In the genomic region with DNA sequence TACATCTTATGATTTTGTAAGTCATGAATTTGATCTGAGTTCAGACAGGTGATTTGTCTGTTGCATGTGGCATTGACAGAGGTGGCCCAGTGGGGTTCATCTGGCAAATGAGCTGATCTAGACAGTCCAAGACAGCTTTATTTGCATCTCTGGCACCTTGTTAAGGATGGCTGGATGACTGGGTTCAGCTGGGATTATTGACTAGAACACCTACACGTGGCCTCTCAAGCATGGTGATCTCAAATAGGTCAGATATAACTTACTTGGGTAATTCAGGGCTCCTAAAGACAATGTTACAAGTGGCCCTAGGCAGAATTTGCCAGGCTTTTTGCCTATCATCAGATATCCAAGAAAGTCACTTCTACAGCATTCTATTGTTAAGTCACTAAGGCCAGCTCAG, we compare ENCODE assay signal across 29 cellular contexts. TPM values are rescaled to one million over a fixed set of nuclear protein-coding genes. Genes with fewer than 3 reads are reported as not detected.
DNase-seq lines count a peak whose midpoint lies in the region; ATAC-seq, FAIRE-seq and TF ChIP-seq lines count a peak whose summit lies in the region.
"Had no signal": no experiment of that assay in that cellular context is flagged by ENCODE, and none has a peak within 500 bp of the region (broad histone marks: within the 10 kb centered on the region; RNA-seq: fewer than 3 reads in every experiment).

No MANE protein-coding gene starts in this region.

- H3K36me3 Mint-ChIP-seq in chondrocyte (ENCODE audit: low read depth) = no peaks in the 10 kb centered on the region
- H3K36me3 Mint-ChIP-seq: activated naive CD8-positive, alpha-beta T cell treated with anti-CD3 and anti-CD28 coated beads, Interleukin-2, amount 10 ng/mL, durations not matched to agents 7 days and 5 days; natural killer cell treated with Interleukin-12 subunit alpha and Interleukin-12 subunit beta and Interleukin-15 and Interleukin-18, amount 100 ng/mL, for 72 hours had no signal

- H3K36me3 ChIP-seq in IMR-90 (ENCODE audit: control insufficient read depth, insufficient read depth, low read length) = no peaks in the 10 kb centered on the region
- H3K36me3 ChIP-seq in osteoblast (ENCODE audit: insufficient read depth, low read length) = no peaks in the 10 kb centered on the region
- H3K36me3 ChIP-seq: lower lobe of right lung had no signal

- 0 out of 4 replicates have a peak, but pooled peaks cover 0 to 4% of the 10 kb centered on the region in 2 experiments for H3K79me1 ChIP-seq in IMR-90 (ENCODE audit: low read depth in 1 of 2, low read length in 2 of 2)

- peak overlapping the region; percentile 67 for H2BK120ac ChIP-seq in IMR-90 (ENCODE audit: low read depth, low read length)

- peak overlapping the region; percentile 7 for H2AK9ac ChIP-seq in IMR-90 (replicated peaks; ENCODE audit: low read depth, low read length, poor library complexity)

- H3K9me3 ChIP-seq in A549 (no peaks in the 10 kb centered on the region), IMR-90 (ENCODE audit: control insufficient read depth, insufficient read depth, low read length) (no peaks in the 10 kb centered on the region), osteoblast (ENCODE audit: low read depth, low read length) (no peaks in the 10 kb centered on the region)
- H3K9me3 ChIP-seq: lower lobe of right lung had no signal

- H3K14ac ChIP-seq in IMR-90 (replicated peaks; ENCODE audit: low read depth, low read length) = 0 out of 2 replicates have a peak overlapping the region, but pooled peaks have one; percentile 48

- no peak for FAIRE-seq in A549 (lab: Jason Lieb, UNC)
- FAIRE-seq: D721Med, GM19239, urothelium cell line had no signal

- no peak overlapping the region for H3K9ac ChIP-seq in IMR-90 (ENCODE audit: low read depth, low read length)
- H3K9ac ChIP-seq: KMS-11 had no signal

- peak overlapping the region; percentile 42 for H3K4ac ChIP-seq in IMR-90 (ENCODE audit: low read depth, low read length)

- peak overlapping the region; percentile 91 for H2BK5ac ChIP-seq in IMR-90 (ENCODE audit: low read depth, low read length, poor library complexity, severe bottlenecking)

- H4K8ac ChIP-seq in IMR-90 (ENCODE audit: low read depth in 2 of 2, low read length in 2 of 2) = peak overlapping the region; percentile 52 to 57; a peak in 3 of 4 replicates

- no peak overlapping the region; the same call in 1 of the 2 replicates for H2AK5ac ChIP-seq in IMR-90 (ENCODE audit: low read depth, low read length)

- no peak overlapping the region for H3K23ac ChIP-seq in IMR-90 (ENCODE audit: low read depth, low read length)

- no peak for TF ChIP-seq CTCF in A549 (IDR thresholded peaks at IDR 0.05)
- no peak for TF ChIP-seq CTCF in IMR-90 (conservative IDR thresholded peaks at IDR 0.05; ENCODE audit: low read depth, low read length)
- no peak for TF ChIP-seq CTCF in chondrocyte (IDR thresholded peaks at IDR 0.05)
- TF ChIP-seq CTCF in osteoblast (IDR thresholded peaks at IDR 0.05; ENCODE audit: extremely low read depth, low read depth, low read length) = no peak

- in situ Hi-C loops in IMR-90 (cut with MboI; ENCODE audit: low sequenced_read_pairs) = no loop called here

- ATAC-seq in A549 (no peak), IMR-90 (ENCODE audit: low read depth) (no peak), HG02885 (IDR thresholded peaks at IDR 0.05; ENCODE audit: poor library complexity, unreplicated experiment) (no peak), HG02981 (IDR thresholded peaks at IDR 0.05; ENCODE audit: unreplicated experiment) (no peak)
- ATAC-seq: lower lobe of right lung; natural killer cell treated with Interleukin-12 subunit alpha and Interleukin-12 subunit beta and Interleukin-15 and Interleukin-18, amount 100 ng/mL, for 72 hours; stimulated activated naive B cell treated with anti-CD40 and anti-IgM and Interleukin-4, amounts not matched to agents 10 μg/mL and 1 μg/mL and 100 μg/mL, for 72 hours had no signal

- DNase-seq in A549 (ENCODE audit: low read depth in 1 of 2, low spot score in 1 of 2) (no peak), IMR-90 (no peak), chondrocyte (ENCODE audit: low spot score) (no peak), osteoblast (ENCODE audit: insufficient read length, low spot score, missing footprints) (no peak), DMS53 treated with DMSO at 0.1 percent for 48 hours (lab: John Stamatoyannopoulos, UW; ENCODE audit: unreplicated experiment) (no peak), activated gamma-delta T cell treated with Interleukin-2 at 50 U/mL for 16 hours (no peak)
- DNase-seq: activated CD4-positive, alpha-beta T cell treated with anti-CD3 and anti-CD28 coated beads for 4 hours; activated effector memory CD4-positive, alpha-beta T cell treated with Interleukin-2 at 50 U/mL for 16 hours; activated naive CD8-positive, alpha-beta T cell treated with anti-CD3 and anti-CD28 coated beads, Interleukin-2, amount 10 ng/mL, durations not matched to agents 7 days and 5 days; CD4-positive, alpha-beta T cell; cerebellar nuclear complex; GOT3; lower lobe of right lung; NCI-H1436 treated with DMSO at 0.1 percent for 48 hours; NCI-H2107; NCI-H345; occipital lobe; stimulated activated naive B cell treated with anti-CD40 and anti-IgM and Interleukin-4, amounts not matched to agents 10 μg/mL and 1 μg/mL and 100 μg/mL, for 72 hours; substantia nigra; T1000 had no signal

- BruUV-seq in IMR-90 (replicated peaks; lab: Mats Ljungman, UMichigan) = no TSS peak

- H3K4me1 Mint-ChIP-seq in chondrocyte (ENCODE audit: low read depth) = peaks cover 39% of the 10 kb centered on the region
- H3K4me1 Mint-ChIP-seq: activated naive CD8-positive, alpha-beta T cell treated with anti-CD3 and anti-CD28 coated beads, Interleukin-2, amount 10 ng/mL, durations not matched to agents 7 days and 5 days; stimulated activated naive B cell treated with anti-CD40 and anti-IgM and Interleukin-4, amounts not matched to agents 10 μg/mL and 1 μg/mL and 100 μg/mL, for 72 hours had no signal

- POLR2A ChIA-PET in A549 (lab: Yijun Ruan, JAX) (no interaction called here), IMR-90 (lab: Charles Lee; ENCODE audit: unreplicated experiment) (no interaction called here)

- peak overlapping the region; percentile 74; the same call in 1 of the 2 replicates for H3K18ac ChIP-seq in IMR-90 (ENCODE audit: low read depth, low read length)

- H3K27me3 Mint-ChIP-seq in chondrocyte (ENCODE audit: low read depth) = no peaks in the 10 kb centered on the region
- H3K27me3 Mint-ChIP-seq: activated naive CD8-positive, alpha-beta T cell treated with anti-CD3 and anti-CD28 coated beads, Interleukin-2, amount 10 ng/mL, durations not matched to agents 7 days and 5 days; CD4-positive, alpha-beta T cell; natural killer cell treated with Interleukin-12 subunit alpha and Interleukin-12 subunit beta and Interleukin-15 and Interleukin-18, amount 100 ng/mL, for 72 hours; stimulated activated naive B cell treated with anti-CD40 and anti-IgM and Interleukin-4, amounts not matched to agents 10 μg/mL and 1 μg/mL and 100 μg/mL, for 72 hours had no signal

- no peaks in the 10 kb centered on the region for H3K79me2 ChIP-seq in osteoblast (ENCODE audit: insufficient read depth, low read length)
- H3K79me2 ChIP-seq: hepatocyte had no signal

- H3K9me1 ChIP-seq in IMR-90 (ENCODE audit: insufficient read depth, low read length) = no peaks in the 10 kb centered on the region

- peak overlapping the region; percentile 48; the same call in 1 of the 2 replicates for H4K5ac ChIP-seq in IMR-90 (ENCODE audit: low read depth, low read length)

- H3K27me3 ChIP-seq in IMR-90 (ENCODE audit: control insufficient read depth, insufficient read depth, low read length) = no peaks in the 10 kb centered on the region
- H3K27me3 ChIP-seq in osteoblast (ENCODE audit: insufficient read depth, low read length) = no peaks in the 10 kb centered on the region
- H3K27me3 ChIP-seq: hepatocyte had no signal

- peak overlapping the region; percentile 74; the same call in 2 of the 3 replicates for H2BK15ac ChIP-seq in IMR-90 (ENCODE audit: low read depth, low read length)

- TF ChIP-seq RAD21 in A549 (conservative IDR thresholded peaks at IDR 0.05 in 1 of 2, IDR thresholded peaks at IDR 0.05 in 1 of 2) (no peak), IMR-90 (IDR thresholded peaks at IDR 0.05; ENCODE audit: low read length) (no peak)

- H3K27ac ChIP-seq in A549 = peak overlapping the region; percentile 52 to 63; a peak in 3 of 6 replicates
- no peak overlapping the region for H3K27ac ChIP-seq in IMR-90 (ENCODE audit: insufficient read depth, low read length)
- peak overlapping the region; percentile 49 for H3K27ac ChIP-seq in osteoblast (ENCODE audit: low read depth, low read length)
- H3K27ac ChIP-seq: hepatocyte, KMS-11, lower lobe of right lung, VCaP had no signal

- TF ChIP-seq POLR2A in A549 (IDR thresholded peaks at IDR 0.05; ENCODE audit: low read length) (no peak), IMR-90 (IDR thresholded peaks at IDR 0.05; ENCODE audit: low read depth, low read length) (no peak)

- CTCF ChIA-PET in A549 (lab: Yijun Ruan, JAX) = no interaction called here
- CTCF ChIA-PET in IMR-90 (lab: Yijun Ruan, JAX) = interaction anchor here (1.0 to 1.2 kb wide), 2 partner anchors 11 to 145 kb away, joined by 3 read pairs; no protein-coding TSS in a partner anchor

- H4K20me1 ChIP-seq in IMR-90 (ENCODE audit: insufficient read depth, low read length) (no peaks in the 10 kb centered on the region), osteoblast (ENCODE audit: insufficient read depth, low read length) (no peaks in the 10 kb centered on the region)

- H2AFZ ChIP-seq in IMR-90 (replicated peaks; ENCODE audit: low read length, poor library complexity) (no peak overlapping the region), osteoblast (ENCODE audit: low read length) (no peak overlapping the region)
- H2AFZ ChIP-seq: hepatocyte had no signal

- intact Hi-C loops in IMR-90 (cut with micrococcal nuclease) = loop anchor here (5.0 to 10.0 kb wide), 2 partner anchors 1004 to 1137 kb away; no protein-coding TSS in a partner anchor

- no peak overlapping the region for H3K4me3 Mint-ChIP-seq in chondrocyte (ENCODE audit: unreplicated experiment)
- H3K4me3 Mint-ChIP-seq: activated naive CD8-positive, alpha-beta T cell treated with anti-CD3 and anti-CD28 coated beads, Interleukin-2, amount 10 ng/mL, durations not matched to agents 7 days and 5 days; CD4-positive, alpha-beta T cell; natural killer cell treated with Interleukin-12 subunit alpha and Interleukin-12 subunit beta and Interleukin-15 and Interleukin-18, amount 100 ng/mL, for 72 hours; stimulated activated naive B cell treated with anti-CD40 and anti-IgM and Interleukin-4, amounts not matched to agents 10 μg/mL and 1 μg/mL and 100 μg/mL, for 72 hours had no signal

- H3K4me1 ChIP-seq in A549 (peaks cover 19% of the 10 kb centered on the region), IMR-90 (ENCODE audit: control insufficient read depth, insufficient read depth, low read length) (no peaks in the 10 kb centered on the region), osteoblast (ENCODE audit: insufficient read depth, low read length) (peaks cover 16% of the 10 kb centered on the region)
- H3K4me1 ChIP-seq: lower lobe of right lung had no signal

- H2BK20ac ChIP-seq in IMR-90 (ENCODE audit: low read depth, low read length) = peak overlapping the region; percentile 44

- H3K4me2 ChIP-seq in A549 (no peak overlapping the region; the same call in 2 of the 3 replicates), IMR-90 (ENCODE audit: low read depth, low read length) (no peak overlapping the region), osteoblast (ENCODE audit: insufficient read depth, low read length) (no peak overlapping the region)
- H3K4me2 ChIP-seq: hepatocyte, KMS-11 had no signal

- dilution Hi-C loops in IMR-90 (cut with HindIII; ENCODE audit: low sequenced_read_pairs, unreplicated experiment) = no loop called here

- 100% methylated on average over 1 of the region's 1 CpG for WGBS in A549 (ENCODE audit: missing lambda C conversion rate)
- no CpG with 5 or more reads among the region's 1 CpG for WGBS in IMR-90 (ENCODE audit: extremely low coverage in 2 of 2, insufficient read length in 1 of 2), 2 experiments

- H3K9me3 Mint-ChIP-seq in chondrocyte (ENCODE audit: low read depth) = no peaks in the 10 kb centered on the region
- H3K9me3 Mint-ChIP-seq: activated naive CD8-positive, alpha-beta T cell treated with anti-CD3 and anti-CD28 coated beads, Interleukin-2, amount 10 ng/mL, durations not matched to agents 7 days and 5 days; CD4-positive, alpha-beta T cell; natural killer cell treated with Interleukin-12 subunit alpha and Interleukin-12 subunit beta and Interleukin-15 and Interleukin-18, amount 100 ng/mL, for 72 hours; stimulated activated naive B cell treated with anti-CD40 and anti-IgM and Interleukin-4, amounts not matched to agents 10 μg/mL and 1 μg/mL and 100 μg/mL, for 72 hours had no signal

- no peak overlapping the region; the same call in 1 of the 2 replicates for H3K56ac ChIP-seq in IMR-90 (ENCODE audit: extremely low read depth, insufficient read depth, low read length)

- H3K27ac Mint-ChIP-seq in chondrocyte (ENCODE audit: unreplicated experiment) = peak overlapping the region; percentile 71
- H3K27ac Mint-ChIP-seq: activated naive CD8-positive, alpha-beta T cell treated with anti-CD3 and anti-CD28 coated beads, Interleukin-2, amount 10 ng/mL, durations not matched to agents 7 days and 5 days; CD4-positive, alpha-beta T cell; natural killer cell treated with Interleukin-12 subunit alpha and Interleukin-12 subunit beta and Interleukin-15 and Interleukin-18, amount 100 ng/mL, for 72 hours; stimulated activated naive B cell treated with anti-CD40 and anti-IgM and Interleukin-4, amounts not matched to agents 10 μg/mL and 1 μg/mL and 100 μg/mL, for 72 hours had no signal

- H4K91ac ChIP-seq in IMR-90 (ENCODE audit: insufficient read depth, low read depth, low read length) = 0 out of 2 replicates have a peak overlapping the region, but pooled peaks have one; percentile 26

- H3K4me3 ChIP-seq in A549 (no peak overlapping the region), IMR-90 (ENCODE audit: insufficient read depth, low read depth, low read length) (no peak overlapping the region), osteoblast (ENCODE audit: insufficient read depth, low read length) (no peak overlapping the region)
- H3K4me3 ChIP-seq: hepatocyte, lower lobe of right lung had no signal

- no peak for TF ChIP-seq EP300 in A549 (IDR thresholded peaks at IDR 0.05)

RNA-seq across cellular contexts. Expression of a gene that starts 48.0 kb away (rescaled TPM):
- polyA plus RNA-seq in A549 (2011; rRNA removed) = 10.7 and 14.1 TPM in 2 replicates
- 2.3 and 2.4 TPM in 2 replicates for polyA plus RNA-seq in A549 (2012; cell fraction: cytosol; rRNA removed)
- polyA plus RNA-seq in A549 (2012; cell fraction: nucleus; rRNA removed) = 1.2 and 2.2 TPM in 2 replicates
- 10.3 to 11.6 TPM (median 10.3 TPM) in 3 replicates for polyA plus RNA-seq in A549 (2017; fragmentation: RNase III; extraction: RNeasy Plus Mini Kit Qiagen cat#74134 plus additional on column Dnase treatment)
- 5.9 and 6.6 TPM in 2 replicates for polyA minus RNA-seq in A549 (2011; rRNA and poly(A)+ RNA removed)
- total RNA-seq in IMR-90 (2012; rRNA removed) = 9.7 and 11.1 TPM in 2 replicates
- polyA plus RNA-seq in IMR-90 (2012; rRNA removed) = 3.2 and 4.6 TPM in 2 replicates
- polyA plus RNA-seq in IMR-90 (2012; cell fraction: cytosol; rRNA removed) = 0.75 and 0.82 TPM in 2 replicates
- 0.61 and 2.5 TPM in 2 replicates for polyA plus RNA-seq in IMR-90 (2012; cell fraction: nucleus; rRNA removed; ENCODE audit: low replicate concordance)
- 23.6 to 33.0 TPM (median 25.6 TPM) in 3 replicates for total RNA-seq in chondrocyte
- total RNA-seq in osteoblast = 9.1 and 10.5 TPM in 2 replicates
